In genomic region chr17:33716937-33717336, GRCh38 we compare ENCODE assay signal across 3 cellular contexts.
"Had no signal": no experiment of that assay in that cellular context is flagged by ENCODE, and none has a peak within 500 bp of the region (broad histone marks: within the 10 kb centered on the region; RNA-seq: fewer than 3 reads in every experiment).

No MANE protein-coding gene starts in this region.

- ATAC-seq: GM12878 had no signal

- DNase-seq: GDM1, GF-D8 had no signal

- H3K4me3 ChIP-seq: GM12878 had no signal
